Comparison of ENCODE assay signal across 8 cellular contexts in the genomic region with DNA sequence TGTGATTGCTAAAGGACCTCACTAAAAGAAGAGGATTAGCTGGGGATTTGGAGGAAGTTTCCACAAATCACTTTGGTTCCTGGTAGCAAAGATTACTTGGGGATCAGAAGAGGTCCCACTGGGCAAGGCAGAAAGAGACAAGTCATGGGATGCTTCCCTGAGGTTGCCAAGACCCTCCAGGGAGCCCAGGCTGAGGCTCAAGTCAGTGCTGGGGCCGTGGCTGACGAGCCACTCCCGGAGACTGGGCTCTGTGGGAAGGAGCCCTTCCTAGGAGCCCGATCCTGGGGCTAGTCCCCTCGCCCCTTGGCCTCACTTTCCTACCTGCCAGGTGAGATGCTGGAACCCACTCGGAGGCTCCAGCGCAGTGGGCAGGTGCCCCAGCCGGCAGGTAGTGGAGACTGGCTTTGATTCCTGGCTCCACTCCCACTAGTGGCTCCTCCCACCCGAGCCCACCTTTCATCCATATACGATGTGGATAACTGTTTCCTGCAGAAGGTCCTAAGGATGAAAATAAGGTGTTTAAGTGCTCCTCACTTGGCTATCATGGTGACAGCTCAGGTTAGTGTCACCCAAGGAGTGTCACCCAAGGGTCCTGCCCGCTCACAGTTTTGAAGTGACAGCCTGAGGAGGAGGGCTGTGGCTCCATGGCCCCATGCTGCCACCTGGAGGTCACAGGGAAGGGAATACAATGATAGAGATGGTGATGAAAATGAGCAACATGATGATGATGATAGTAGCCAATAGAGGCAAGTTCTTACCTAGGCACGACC.
DNase-seq lines count a peak whose midpoint lies in the region; ATAC-seq and TF ChIP-seq lines count a peak whose summit lies in the region.

No MANE protein-coding gene starts in this region.

- H3K36me3 Mint-ChIP-seq in memory B cell, result peaks cover 8% of the 10 kb centered on the region

- no peak overlapping the region for H3K4me3 ChIP-seq in dorsolateral prefrontal cortex

- H3K9me3 Mint-ChIP-seq in memory B cell, result peaks cover 9% of the 10 kb centered on the region

- TF ChIP-seq CTCF in dorsolateral prefrontal cortex (IDR thresholded peaks at IDR 0.05 in 54 of 56, conservative IDR thresholded peaks at IDR 0.05 in 2 of 56; ENCODE audit: low read depth in 1 of 56, partially characterized antibody in 56 of 56), result peak; percentile 47 to 93 (median 82)

- no peaks in the 10 kb centered on the region for H3K27me3 Mint-ChIP-seq in memory B cell

- no peak overlapping the region for H3K27ac ChIP-seq in dorsolateral prefrontal cortex

- no peaks in the 10 kb centered on the region for H3K27me3 ChIP-seq in dorsolateral prefrontal cortex

- H3K4me3 Mint-ChIP-seq in memory B cell, result no peak overlapping the region

- ATAC-seq in HG02759 (IDR thresholded peaks at IDR 0.05; ENCODE audit: unreplicated experiment) (peak; percentile 47), memory B cell (ENCODE audit: low read depth) (peak; percentile 84), HG02970 (IDR thresholded peaks at IDR 0.05; ENCODE audit: low FRiP score, unreplicated experiment) (no peak)

- H3K4me1 Mint-ChIP-seq in memory B cell, result peaks cover 4% of the 10 kb centered on the region

- peak; percentile 29 for DNase-seq in COLO829 (ENCODE audit: low spot score)
- DNase-seq in NCI-H524 treated with DMSO at 0.1 percent for 48 hours (lab: John Stamatoyannopoulos, UW), result peak; percentile 65
- DNase-seq in activated CD4-positive, alpha-beta T cell treated with anti-CD3 and anti-CD28 coated beads, Interleukin-2, amount 50 U/mL, for 24 hours (ENCODE audit: low read depth in 1 of 2, low spot score in 1 of 2), result peak; percentile 57 to 71
- DNase-seq in dorsolateral prefrontal cortex, result peak; percentile 43 to 75 (median 70)
- DNase-seq in memory B cell (ENCODE audit: low spot score in 2 of 2), result peak; percentile 68 to 72
- peak; percentile 40 to 44 for DNase-seq in stimulated activated CD8-positive, alpha-beta memory T cell treated with anti-CD3 and anti-CD28 coated beads, Interleukin-15, amount 100 ng/mL, for 48 hours (ENCODE audit: low read depth in 2 of 2)

- no peak overlapping the region for H3K27ac Mint-ChIP-seq in memory B cell

- intact Hi-C loops in dorsolateral prefrontal cortex (cut with DNase I), result loop anchor here (1.0 to 5.0 kb wide), 3 partner anchors 498 to 542 kb away; no protein-coding TSS in a partner anchor
